8 cellular contexts compared by ENCODE assay signal in the genomic region with DNA sequence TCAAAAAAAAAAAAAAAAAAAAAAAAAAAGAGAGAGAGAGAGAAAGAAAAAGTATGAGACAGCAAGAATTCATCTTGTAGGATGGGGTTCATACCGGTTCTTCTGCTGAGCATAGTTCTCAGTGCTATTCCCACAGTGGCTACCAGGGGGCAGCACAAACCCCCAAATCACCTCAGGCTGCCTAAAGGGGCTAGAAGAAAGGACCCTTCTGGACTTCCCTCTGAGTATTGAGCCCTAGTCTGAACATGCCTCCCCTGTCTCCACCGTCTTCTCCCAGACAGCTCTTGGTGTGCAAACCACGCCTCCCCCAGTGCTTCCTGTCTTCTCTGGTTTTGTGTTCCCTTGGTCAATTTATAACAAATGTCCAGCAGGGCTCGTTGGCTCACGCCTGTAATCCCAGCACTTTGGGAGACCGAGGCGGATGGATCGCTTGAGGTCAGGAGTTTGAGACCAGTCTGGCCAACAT. TPM values are rescaled to one million over a fixed set of nuclear protein-coding genes. Genes with fewer than 3 reads are reported as not detected.
A peak's percentile ranks its signal among the peaks of the same experiment; 100 is the strongest.
DNase-seq lines count a peak whose midpoint lies in the region; ATAC-seq, FAIRE-seq and TF ChIP-seq lines count a peak whose summit lies in the region.

No MANE protein-coding gene starts in this region.

- no peak overlapping the region for H3K4me3 ChIP-seq in pancreas

- peak; percentile 67 for ATAC-seq in foreskin keratinocyte
- peak; percentile 53 to 82 (median 78) for ATAC-seq in pancreas
- ATAC-seq in HG02623 (IDR thresholded peaks at IDR 0.05; ENCODE audit: unreplicated experiment) = no peak
- ATAC-seq in HG03135 (IDR thresholded peaks at IDR 0.05; ENCODE audit: unreplicated experiment) = no peak

- TF ChIP-seq CTCF in GM10248 (IDR thresholded peaks at IDR 0.05; ENCODE audit: control extremely low read depth, extremely low read depth, low read depth, missing control alignments) (peak; percentile 89), RWPE1 (conservative IDR thresholded peaks at IDR 0.05; ENCODE audit: low read depth) (peak; percentile 85), foreskin keratinocyte (conservative IDR thresholded peaks at IDR 0.05) (peak; percentile 93), pancreas (IDR thresholded peaks at IDR 0.05) (peak; percentile 53 to 71 (median 66))

- H3K27me3 Mint-ChIP-seq in activated T-helper 2 cell treated with anti-CD3 and anti-CD28 coated beads, Interferon-gamma antibody, Interleukin-2, Interleukin-4, amounts not matched to agents 10 μg/mL and 5 μg/mL and 100 μg/mL, durations not matched to agents 14 hours and 24 hours and 36 hours (ENCODE audit: low read depth) = peaks cover 4% of the 10 kb centered on the region

- FAIRE-seq in pancreas (lab: Jason Lieb, UNC) = no peak

- intact Hi-C loops in activated T-helper 2 cell treated with anti-CD3 and anti-CD28 coated beads, Interferon-gamma antibody, Interleukin-2, Interleukin-4, amounts not matched to agents 10 μg/mL and 5 μg/mL and 100 μg/mL, durations not matched to agents 14 hours and 24 hours and 36 hours (cut with micrococcal nuclease) = loop anchor here (1.0 to 2.0 kb wide), 2 partner anchors 139 to 159 kb away; no protein-coding TSS in a partner anchor
- intact Hi-C loops in pancreas (cut with DNase I) = no loop called here

- 9 to 13% methylated on average over 8 of the region's 8 CpGs for WGBS in pancreas, 2 donors

- H3K27ac ChIP-seq in RWPE1 = peak overlapping the region; percentile 50; the same call in 1 of the 2 replicates
- peak overlapping the region; percentile 13 for H3K27ac ChIP-seq in foreskin keratinocyte
- no peak overlapping the region for H3K27ac ChIP-seq in pancreas

- H3K4me1 ChIP-seq in foreskin keratinocyte (peaks cover 11% of the 10 kb centered on the region), pancreas (peaks cover 0 to 9% (median 0%) of the 10 kb centered on the region in 3 donors)

- no peaks in the 10 kb centered on the region for H3K36me3 Mint-ChIP-seq in activated T-helper 2 cell treated with anti-CD3 and anti-CD28 coated beads, Interferon-gamma antibody, Interleukin-2, Interleukin-4, amounts not matched to agents 10 μg/mL and 5 μg/mL and 100 μg/mL, durations not matched to agents 14 hours and 24 hours and 36 hours (ENCODE audit: low read depth)

- peaks cover 18% of the 10 kb centered on the region for H3K4me1 Mint-ChIP-seq in activated T-helper 2 cell treated with anti-CD3 and anti-CD28 coated beads, Interferon-gamma antibody, Interleukin-2, Interleukin-4, amounts not matched to agents 10 μg/mL and 5 μg/mL and 100 μg/mL, durations not matched to agents 14 hours and 24 hours and 36 hours (ENCODE audit: low read depth)

- no peaks in the 10 kb centered on the region for H3K27me3 ChIP-seq in foreskin keratinocyte
- peaks cover 0 to 17% (median 3%) of the 10 kb centered on the region in 4 donors for H3K27me3 ChIP-seq in pancreas

- no peaks in the 10 kb centered on the region for H3K9me3 Mint-ChIP-seq in activated T-helper 2 cell treated with anti-CD3 and anti-CD28 coated beads, Interferon-gamma antibody, Interleukin-2, Interleukin-4, amounts not matched to agents 10 μg/mL and 5 μg/mL and 100 μg/mL, durations not matched to agents 14 hours and 24 hours and 36 hours

- H3K4me3 Mint-ChIP-seq in activated T-helper 2 cell treated with anti-CD3 and anti-CD28 coated beads, Interferon-gamma antibody, Interleukin-2, Interleukin-4, amounts not matched to agents 10 μg/mL and 5 μg/mL and 100 μg/mL, durations not matched to agents 14 hours and 24 hours and 36 hours (ENCODE audit: low read depth) = no peak overlapping the region

- no peaks in the 10 kb centered on the region for H3K9me3 ChIP-seq in pancreas

- POLR2A ChIA-PET in GM10248 (lab: Yijun Ruan, JAX) = interaction anchor here (0.7 kb wide), 1 partner anchor 80 kb away, joined by 3 read pairs; the partner anchor contains the start of gene NFE2
- POLR2A ChIA-PET in RWPE1 (lab: Yijun Ruan, JAX; ENCODE audit: low non-redundant PET) = no interaction called here

- DNase-seq in GM10248 (ENCODE audit: extremely low spot score) (peak; percentile 69), LHCN-M2 (ENCODE audit: low read depth) (peak; percentile 73), RWPE1 (ENCODE audit: low spot score) (peak; percentile 54), foreskin keratinocyte (peak; percentile 74 to 88), pancreas (peak in 5 of 6 donors; percentile 32 to 78 (median 49))
- peak; percentile 61 for DNase-seq in activated T-helper 2 cell treated with anti-CD3 and anti-CD28 coated beads, Interferon-gamma antibody, Interleukin-2, Interleukin-4, amounts not matched to agents 10 μg/mL and 5 μg/mL and 100 μg/mL, durations not matched to agents 14 hours and 24 hours and 36 hours (ENCODE audit: low spot score)

- CTCF ChIA-PET in GM10248 (lab: Yijun Ruan, JAX) = interaction anchor here (0.6 to 6.4 kb wide), 22 partner anchors 9 to 234 kb away, joined by 3 to 60 read pairs (median 6); partner anchors contain the start of gene COPZ1
- CTCF ChIA-PET in RWPE1 (lab: Yijun Ruan, JAX) = interaction anchor here (0.6 to 1.4 kb wide), 13 partner anchors 12 to 484 kb away, joined by 3 to 7 read pairs (median 4); partner anchors contain the start of gene COPZ1

- H3K27ac Mint-ChIP-seq in activated T-helper 2 cell treated with anti-CD3 and anti-CD28 coated beads, Interferon-gamma antibody, Interleukin-2, Interleukin-4, amounts not matched to agents 10 μg/mL and 5 μg/mL and 100 μg/mL, durations not matched to agents 14 hours and 24 hours and 36 hours = no peak overlapping the region

- no peaks in the 10 kb centered on the region for H3K36me3 ChIP-seq in pancreas

RNA-seq across cellular contexts. Expression of gene SMUG1, which starts 31.3 kb away (rescaled TPM):
- total RNA-seq in LHCN-M2 (2014; rRNA removed) (57.6 and 69.9 TPM in 2 replicates), foreskin keratinocyte (54.7 and 58.7 TPM in 2 replicates), pancreas (10 to 100 TPM; 12.4 to 18.1 (median 14.3) TPM)
- polyA plus RNA-seq in LHCN-M2 (2012) = 43.8 TPM
- total RNA-seq in activated T-helper 2 cell treated with anti-CD3 and anti-CD28 coated beads, Interferon-gamma antibody, Interleukin-2, Interleukin-4, amounts not matched to agents 10 μg/mL and 5 μg/mL and 100 μg/mL, durations not matched to agents 14 hours and 24 hours and 36 hours = 26.9 and 31.1 TPM in 2 replicates
- polyA plus RNA-seq in foreskin keratinocyte (73.3 and 80.9 TPM in 2 replicates), pancreas (10 to 100 TPM; 29.7 to 35.4 TPM)

RNA-seq across cellular contexts. Expression of gene CBX5, which starts 59.8 kb away (rescaled TPM):
- 65.3 and 90.8 TPM in 2 replicates for total RNA-seq in LHCN-M2 (2014; rRNA removed)
- polyA plus RNA-seq in LHCN-M2 (2012) = 32.8 TPM
- total RNA-seq in activated T-helper 2 cell treated with anti-CD3 and anti-CD28 coated beads, Interferon-gamma antibody, Interleukin-2, Interleukin-4, amounts not matched to agents 10 μg/mL and 5 μg/mL and 100 μg/mL, durations not matched to agents 14 hours and 24 hours and 36 hours = 98.1 and 100 TPM in 2 replicates
- total RNA-seq in foreskin keratinocyte = 67.9 and 70.7 TPM in 2 replicates
- 20.5 and 24.4 TPM in 2 replicates for polyA plus RNA-seq in foreskin keratinocyte
- total RNA-seq in pancreas = 10 to 100 TPM; 22.7 to 41.4 (median 31.8) TPM
- polyA plus RNA-seq in pancreas = 10 to 100 TPM in 1 of 2 donors, 1 to 10 TPM in 1; 5.9 to 10.0 TPM

Comparison
In these comparisons a context has a peak if more than half of its experiments do, and no peak if none do; other contexts are left out.
1. H3K27ac ChIP-seq: peak in RWPE1 (single experiment) and foreskin keratinocyte (single experiment); none in pancreas (0 of 4).
2. ATAC-seq: peak in foreskin keratinocyte (single experiment) and pancreas (4 of 4); none in HG02623 (single experiment) and HG03135 (single experiment).
3. Peak in every context shown above with its lines, with median percentiles within 50 percentile points of each other: DNase-seq and CTCF ChIP-seq.